ENCODE assay signal across 21 cellular contexts in the genomic region with DNA sequence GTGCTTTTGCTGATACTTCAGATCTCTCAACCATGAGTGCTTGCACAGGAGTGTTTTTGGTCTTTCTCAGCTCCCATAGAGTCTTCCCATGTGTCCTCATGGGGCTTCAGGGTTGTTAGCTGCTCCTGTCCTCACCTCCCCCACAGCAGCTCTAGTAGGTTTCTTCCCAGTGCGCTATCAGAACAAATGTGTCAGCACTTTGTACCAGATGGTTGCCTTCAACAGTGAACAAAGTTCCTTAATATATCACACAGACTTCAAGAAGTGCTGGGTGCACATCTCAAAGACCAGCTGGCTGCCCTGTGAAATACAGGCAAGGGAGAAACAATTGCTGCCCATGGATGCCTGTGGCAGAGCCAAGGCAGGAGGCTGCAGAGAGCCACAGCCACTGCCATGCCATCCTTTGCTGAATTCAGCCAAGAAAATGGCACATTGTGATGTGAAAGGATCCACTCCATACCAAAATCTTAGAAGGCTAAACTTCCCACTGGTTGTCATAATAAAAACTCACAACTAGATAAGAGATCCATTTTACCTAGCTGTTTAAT.
"Had no signal": no experiment of that assay in that cellular context is flagged by ENCODE, and none has a peak within 500 bp of the region (broad histone marks: within the 10 kb centered on the region; RNA-seq: fewer than 3 reads in every experiment).

No MANE protein-coding gene starts in this region.

- H3K4me1 ChIP-seq: SJCRH30 had no signal

- H3K27ac ChIP-seq: HL-60, SJCRH30 had no signal

- H3K27me3 Mint-ChIP-seq: IgD-negative memory B cell had no signal

- H3K36me3 Mint-ChIP-seq: IgD-negative memory B cell had no signal

- H3K36me3 ChIP-seq: SJCRH30 had no signal

- H3K27ac Mint-ChIP-seq: IgD-negative memory B cell had no signal

- H3K4me3 ChIP-seq: K562, SJCRH30 had no signal

- H3K4me1 Mint-ChIP-seq: IgD-negative memory B cell had no signal

- DNase-seq: NCI-H1092; NCI-H1105 treated with DMSO at 0.1 percent for 48 hours; NCI-H1417 treated with DMSO at 0.1 percent for 48 hours; NCI-H146; NCI-H1694 treated with DMSO at 0.1 percent for 48 hours; NCI-H1930; NCI-H2081 treated with DMSO at 0.1 percent for 48 hours; NCI-H2171; NCI-H226; NCI-H446; NCI-H510A; NCI-H524 treated with DMSO at 0.1 percent for 48 hours; NCI-H69; NCI-H774; NK-92 treated with Interleukin-12 subunit alpha and Interleukin-12 subunit beta, amount 100 ng/mL, for 24 hours; PC-3; SHP77 treated with DMSO at 0.1 percent for 48 hours; SJCRH30 had no signal

- H3K4me3 Mint-ChIP-seq: IgD-negative memory B cell had no signal

- H3K27me3 ChIP-seq: SJCRH30 had no signal

- H3K9me3 ChIP-seq: SJCRH30 had no signal
